ENCODE assay signal across 8 cellular contexts in genomic region chr11:926341-926916, GRCh38. TPM values are rescaled to one million over a fixed set of nuclear protein-coding genes. Genes with fewer than 3 reads are reported as not detected.
DNase-seq lines count a peak whose midpoint lies in the region; ATAC-seq and TF ChIP-seq lines count a peak whose summit lies in the region.

No MANE protein-coding gene starts in this region.

- H3K27me3 ChIP-seq in parathyroid adenoma (ENCODE audit: control insufficient read depth, insufficient read depth, low read length) = no peaks in the 10 kb centered on the region

- H3K9me3 ChIP-seq in parathyroid adenoma (ENCODE audit: control insufficient read depth, low read length) = no peaks in the 10 kb centered on the region

- H3K4me2 ChIP-seq in parathyroid adenoma (ENCODE audit: low read length) = peak overlapping the region; percentile 73

- no peak for TF ChIP-seq CTCF in C4-2B (conservative IDR thresholded peaks at IDR 0.05)
- no peak for TF ChIP-seq CTCF in parathyroid adenoma (IDR thresholded peaks at IDR 0.05)

- no peaks in the 10 kb centered on the region for H3K36me3 ChIP-seq in parathyroid adenoma (ENCODE audit: control insufficient read depth, insufficient read depth, low read length)

- peak overlapping the region; percentile 82 for H3K27ac ChIP-seq in C4-2B
- H3K27ac ChIP-seq in parathyroid adenoma = peak overlapping the region; percentile 36

- peaks cover 3% of the 10 kb centered on the region for H3K4me1 ChIP-seq in parathyroid adenoma

- no peak overlapping the region for H3K9ac ChIP-seq in parathyroid adenoma

- peak overlapping the region; percentile 64 for H3K4me3 ChIP-seq in parathyroid adenoma (ENCODE audit: low read depth, low read length)

- no peaks in the 10 kb centered on the region for H3K79me2 ChIP-seq in parathyroid adenoma

- DNase-seq in HS-5 (ENCODE audit: low read depth) = peak; percentile 22
- peak; percentile 11 for DNase-seq in activated T-helper 9 cell treated with anti-CD3 and anti-CD28 coated beads, Interleukin-2, amount 50 U/mL, for 16 hours (ENCODE audit: low read depth)
- DNase-seq in Right ventricle myocardium superior = no peak
- DNase-seq in erythroblast (lab: John Stamatoyannopoulos, UW) = no peak

- no peak for TF ChIP-seq POLR2A in erythroblast (IDR thresholded peaks at IDR 0.05; ENCODE audit: low read length)

- ATAC-seq in Right ventricle myocardium superior (ENCODE audit: poor library complexity) = peak; percentile 23
- no peak for ATAC-seq in HG03025 (IDR thresholded peaks at IDR 0.05; ENCODE audit: low FRiP score, unreplicated experiment)
- ATAC-seq in HG03469 (IDR thresholded peaks at IDR 0.05; ENCODE audit: unreplicated experiment) = no peak

- H2AFZ ChIP-seq in parathyroid adenoma = no peak overlapping the region

- intact Hi-C loops in Right ventricle myocardium superior (cut with DNase I) = loop anchor here (10.0 kb wide), 1 partner anchor 128 kb away; no protein-coding TSS in a partner anchor

RNA-seq across cellular contexts. Expression of gene AP2A2, which starts 0.8 kb away (rescaled TPM):
- 53.5 TPM for total RNA-seq in Right ventricle myocardium superior

RNA-seq across cellular contexts. Expression of gene CHID1, which starts 15.8 kb away (rescaled TPM):
- 48.3 TPM for total RNA-seq in Right ventricle myocardium superior

Comparison
In these comparisons a context has a peak if more than half of its experiments do, and no peak if none do; other contexts are left out.
1. DNase-seq: peak in HS-5 (single experiment) and activated T-helper 9 cell treated with anti-CD3 and anti-CD28 coated beads, Interleukin-2, amount 50 U/mL, for 16 hours (single experiment); none in Right ventricle myocardium superior (single experiment) and erythroblast (0 of 2).